In the genomic region with DNA sequence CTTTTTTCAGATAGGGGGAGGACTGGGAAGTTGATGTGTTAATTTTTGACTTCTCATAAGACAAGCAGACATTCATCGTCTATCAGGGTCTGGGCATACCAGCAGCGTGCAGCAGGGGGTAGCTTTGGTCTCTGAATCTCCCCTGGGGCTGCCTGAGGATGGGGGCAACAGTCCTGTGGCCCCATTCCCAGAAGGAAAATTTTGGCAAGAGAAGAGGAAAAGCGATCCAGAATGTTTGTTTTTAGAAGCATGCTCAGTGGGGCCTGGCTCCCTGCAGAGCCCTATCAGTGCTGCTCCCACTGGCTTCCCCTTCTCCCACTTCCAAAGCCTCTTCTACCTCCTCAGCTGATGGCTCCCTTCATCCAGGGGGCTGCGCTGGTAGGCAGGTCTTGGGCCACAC, we compare ENCODE assay signal across 2 cellular contexts.
TF ChIP-seq lines count a peak whose summit lies in the region.

No MANE protein-coding gene starts in this region.

TF ChIP-seq in SK-N-SH, 30 proteins besides CTCF, POLR2A, EP300 and RAD21 (continued from another document):
- no peak for TF ChIP-seq FOXM1 (IDR thresholded peaks at IDR 0.05; ENCODE audit: low read depth)
- TF ChIP-seq, protein P1, sequence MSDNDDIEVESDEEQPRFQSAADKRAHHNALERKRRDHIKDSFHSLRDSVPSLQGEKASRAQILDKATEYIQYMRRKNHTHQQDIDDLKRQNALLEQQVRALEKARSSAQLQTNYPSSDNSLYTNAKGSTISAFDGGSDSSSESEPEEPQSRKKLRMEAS (IDR thresholded peaks at IDR 0.05; ENCODE audit: low read depth) = no peak
- TF ChIP-seq JUND (IDR thresholded peaks at IDR 0.05) = no peak

TF ChIP-seq in GM23338, 12 proteins besides CTCF, POLR2A, EP300 and RAD21 (continued from another document):
- TF ChIP-seq, protein P2, sequence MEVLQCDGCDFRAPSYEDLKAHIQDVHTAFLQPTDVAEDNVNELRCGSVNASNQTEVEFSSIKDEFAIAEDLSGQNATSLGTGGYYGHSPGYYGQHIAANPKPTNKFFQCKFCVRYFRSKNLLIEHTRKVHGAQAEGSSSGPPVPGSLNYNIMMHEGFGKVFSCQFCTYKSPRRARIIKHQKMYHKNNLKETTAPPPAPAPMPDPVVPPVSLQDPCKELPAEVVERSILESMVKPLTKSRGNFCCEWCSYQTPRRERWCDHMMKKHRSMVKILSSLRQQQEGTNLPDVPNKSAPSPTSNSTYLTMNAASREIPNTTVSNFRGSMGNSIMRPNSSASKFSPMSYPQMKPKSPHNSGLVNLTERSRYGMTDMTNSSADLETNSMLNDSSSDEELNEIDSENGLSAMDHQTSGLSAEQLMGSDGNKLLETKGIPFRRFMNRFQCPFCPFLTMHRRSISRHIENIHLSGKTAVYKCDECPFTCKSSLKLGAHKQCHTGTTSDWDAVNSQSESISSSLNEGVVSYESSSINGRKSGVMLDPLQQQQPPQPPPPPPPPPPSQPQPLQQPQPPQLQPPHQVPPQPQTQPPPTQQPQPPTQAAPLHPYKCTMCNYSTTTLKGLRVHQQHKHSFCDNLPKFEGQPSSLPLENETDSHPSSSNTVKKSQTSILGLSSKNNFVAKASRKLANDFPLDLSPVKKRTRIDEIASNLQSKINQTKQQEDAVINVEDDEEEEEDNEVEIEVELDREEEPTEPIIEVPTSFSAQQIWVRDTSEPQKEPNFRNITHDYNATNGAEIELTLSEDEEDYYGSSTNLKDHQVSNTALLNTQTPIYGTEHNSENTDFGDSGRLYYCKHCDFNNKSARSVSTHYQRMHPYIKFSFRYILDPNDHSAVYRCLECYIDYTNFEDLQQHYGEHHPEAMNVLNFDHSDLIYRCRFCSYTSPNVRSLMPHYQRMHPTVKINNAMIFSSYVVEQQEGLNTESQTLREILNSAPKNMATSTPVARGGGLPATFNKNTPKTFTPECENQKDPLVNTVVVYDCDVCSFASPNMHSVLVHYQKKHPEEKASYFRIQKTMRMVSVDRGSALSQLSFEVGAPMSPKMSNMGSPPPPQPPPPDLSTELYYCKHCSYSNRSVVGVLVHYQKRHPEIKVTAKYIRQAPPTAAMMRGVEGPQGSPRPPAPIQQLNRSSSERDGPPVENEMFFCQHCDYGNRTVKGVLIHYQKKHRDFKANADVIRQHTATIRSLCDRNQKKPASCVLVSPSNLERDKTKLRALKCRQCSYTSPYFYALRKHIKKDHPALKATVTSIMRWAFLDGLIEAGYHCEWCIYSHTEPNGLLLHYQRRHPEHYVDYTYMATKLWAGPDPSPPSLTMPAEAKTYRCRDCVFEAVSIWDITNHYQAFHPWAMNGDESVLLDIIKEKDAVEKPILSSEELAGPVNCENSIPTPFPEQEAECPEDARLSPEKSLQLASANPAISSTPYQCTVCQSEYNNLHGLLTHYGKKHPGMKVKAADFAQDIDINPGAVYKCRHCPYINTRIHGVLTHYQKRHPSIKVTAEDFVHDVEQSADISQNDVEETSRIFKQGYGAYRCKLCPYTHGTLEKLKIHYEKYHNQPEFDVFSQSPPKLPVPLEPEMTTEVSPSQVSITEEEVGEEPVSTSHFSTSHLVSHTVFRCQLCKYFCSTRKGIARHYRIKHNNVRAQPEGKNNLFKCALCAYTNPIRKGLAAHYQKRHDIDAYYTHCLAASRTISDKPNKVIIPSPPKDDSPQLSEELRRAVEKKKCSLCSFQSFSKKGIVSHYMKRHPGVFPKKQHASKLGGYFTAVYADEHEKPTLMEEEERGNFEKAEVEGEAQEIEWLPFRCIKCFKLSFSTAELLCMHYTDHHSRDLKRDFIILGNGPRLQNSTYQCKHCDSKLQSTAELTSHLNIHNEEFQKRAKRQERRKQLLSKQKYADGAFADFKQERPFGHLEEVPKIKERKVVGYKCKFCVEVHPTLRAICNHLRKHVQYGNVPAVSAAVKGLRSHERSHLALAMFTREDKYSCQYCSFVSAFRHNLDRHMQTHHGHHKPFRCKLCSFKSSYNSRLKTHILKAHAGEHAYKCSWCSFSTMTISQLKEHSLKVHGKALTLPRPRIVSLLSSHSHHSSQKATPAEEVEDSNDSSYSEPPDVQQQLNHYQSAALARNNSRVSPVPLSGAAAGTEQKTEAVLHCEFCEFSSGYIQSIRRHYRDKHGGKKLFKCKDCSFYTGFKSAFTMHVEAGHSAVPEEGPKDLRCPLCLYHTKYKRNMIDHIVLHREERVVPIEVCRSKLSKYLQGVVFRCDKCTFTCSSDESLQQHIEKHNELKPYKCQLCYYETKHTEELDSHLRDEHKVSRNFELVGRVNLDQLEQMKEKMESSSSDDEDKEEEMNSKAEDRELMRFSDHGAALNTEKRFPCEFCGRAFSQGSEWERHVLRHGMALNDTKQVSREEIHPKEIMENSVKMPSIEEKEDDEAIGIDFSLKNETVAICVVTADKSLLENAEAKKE (CRISPR knock-in tag; IDR thresholded peaks at IDR 0.05) = no peak
- TF ChIP-seq EZH2 (IDR thresholded peaks at IDR 0.05; ENCODE audit: low read depth, unreplicated experiment) (no peak), ZNF331 (CRISPR knock-in tag; IDR thresholded peaks at IDR 0.05; ENCODE audit: low read depth) (no peak), JUNB (IDR thresholded peaks at IDR 0.05; ENCODE audit: unreplicated experiment) (no peak)
TF ChIP-seq in GM23338: peak in this region for 0.
